In the genomic region with DNA sequence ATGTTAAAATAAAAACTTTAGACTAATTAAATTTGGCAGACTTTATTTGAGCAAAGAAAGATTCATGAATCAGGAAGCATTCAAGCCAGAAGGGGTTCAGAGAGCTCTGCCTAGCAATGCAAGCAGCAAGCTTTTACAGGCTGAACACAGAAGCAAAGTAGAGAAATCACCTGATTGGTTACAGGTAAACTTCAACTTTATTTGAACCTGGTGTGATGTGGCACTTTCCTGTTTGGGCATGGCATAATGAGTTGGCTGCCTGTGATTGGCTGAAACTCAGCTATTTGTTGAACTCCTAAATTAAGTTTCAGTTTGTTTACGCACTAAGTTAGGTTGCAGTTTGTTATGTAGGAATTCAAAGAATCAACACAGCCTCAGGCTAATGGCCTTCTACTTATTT, we compare ENCODE assay signal across 8 cellular contexts.
DNase-seq lines count a peak whose midpoint lies in the region; ATAC-seq, FAIRE-seq and TF ChIP-seq lines count a peak whose summit lies in the region.

No MANE protein-coding gene starts in this region.

- H4K20me1 ChIP-seq in astrocyte (ENCODE audit: insufficient read depth, low read length): no peaks in the 10 kb centered on the region

- no peak for TF ChIP-seq CTCF in astrocyte (IDR thresholded peaks at IDR 0.05; ENCODE audit: insufficient read depth, low read depth, low read length)
- no peak for TF ChIP-seq CTCF in gastroesophageal sphincter (IDR thresholded peaks at IDR 0.05)

- FAIRE-seq in astrocyte (lab: Jason Lieb, UNC) (no peak), small intestine (lab: Jason Lieb, UNC) (no peak)

- H3K9me3 Mint-ChIP-seq in astrocyte (ENCODE audit: unreplicated experiment): peaks cover 10% of the 10 kb centered on the region

- TF ChIP-seq EP300 in gastroesophageal sphincter (IDR thresholded peaks at IDR 0.05): no peak

- no peak overlapping the region for H3K4me3 Mint-ChIP-seq in astrocyte (ENCODE audit: unreplicated experiment)

- ATAC-seq in gastroesophageal sphincter: no peak

- no peaks in the 10 kb centered on the region for H3K9me3 ChIP-seq in astrocyte (ENCODE audit: insufficient read depth, low read depth, low read length)
- no peaks in the 10 kb centered on the region for H3K9me3 ChIP-seq in small intestine (ENCODE audit: control insufficient read depth, low read depth)
- H3K9me3 ChIP-seq in gastroesophageal sphincter: no peaks in the 10 kb centered on the region

- H3K27me3 Mint-ChIP-seq in astrocyte (ENCODE audit: low read depth, unreplicated experiment): no peaks in the 10 kb centered on the region

- peaks cover 6% of the 10 kb centered on the region for H3K36me3 Mint-ChIP-seq in astrocyte (ENCODE audit: low read depth, unreplicated experiment)

- no peak for TF ChIP-seq POLR2A in gastroesophageal sphincter (IDR thresholded peaks at IDR 0.05)

- H2AFZ ChIP-seq in astrocyte (ENCODE audit: low read depth, low read length): no peak overlapping the region

- H3K4me2 ChIP-seq in astrocyte (ENCODE audit: low read length): no peak overlapping the region

- 96 to 98% (median 97%) methylated on average over 1 of the region's 1 CpG for WGBS in small intestine, 3 donors
- 94 to 100% methylated on average over 1 of the region's 1 CpG for WGBS in gastroesophageal sphincter (ENCODE audit: low coverage in 1 of 2), 2 donors

- DNase-seq in SIG-M5 treated with dmso at 0.1 percent for 504 hours (lab: John Stamatoyannopoulos, UW; ENCODE audit: unreplicated experiment): peak; percentile 53
- no peak for DNase-seq in SIG-M5 (lab: John Stamatoyannopoulos, UW)
- peak; percentile 48 for DNase-seq in LoVo (ENCODE audit: low spot score)
- DNase-seq in astrocyte (ENCODE audit: low read depth): no peak
- peak; percentile 37 for DNase-seq in small intestine
- no peak for DNase-seq in DMS 273 (lab: John Stamatoyannopoulos, UW; ENCODE audit: unreplicated experiment)
- DNase-seq in HK-2 (ENCODE audit: unreplicated experiment): no peak

- H3K27me3 ChIP-seq in astrocyte (ENCODE audit: insufficient read depth, low read length) (no peaks in the 10 kb centered on the region), small intestine (ENCODE audit: control insufficient read depth in 2 of 2, insufficient read depth in 2 of 2, low read length in 2 of 2) (no peaks in the 10 kb centered on the region), gastroesophageal sphincter (no peaks in the 10 kb centered on the region)

- H3K27ac Mint-ChIP-seq in astrocyte (ENCODE audit: unreplicated experiment): peak overlapping the region; percentile 16

- H3K36me3 ChIP-seq in astrocyte (ENCODE audit: insufficient read depth, low read length) (no peaks in the 10 kb centered on the region), small intestine (ENCODE audit: control insufficient read depth in 2 of 2, insufficient read depth in 2 of 2, low read length in 2 of 2) (no peaks in the 10 kb centered on the region), gastroesophageal sphincter (no peaks in the 10 kb centered on the region)

- H3K4me1 Mint-ChIP-seq in astrocyte (ENCODE audit: low read depth, unreplicated experiment): peaks cover 35% of the 10 kb centered on the region

- peaks cover 10% of the 10 kb centered on the region for H3K4me1 ChIP-seq in astrocyte (ENCODE audit: insufficient read depth, low read length)
- no peaks in the 10 kb centered on the region for H3K4me1 ChIP-seq in small intestine (ENCODE audit: control insufficient read depth in 2 of 2, insufficient read depth in 1 of 2, low read depth in 1 of 2, low read length in 1 of 2)
- H3K4me1 ChIP-seq in gastroesophageal sphincter: peaks cover 0 to 15% (median 0%) of the 10 kb centered on the region in 3 donors

- no peaks in the 10 kb centered on the region for H3K79me2 ChIP-seq in astrocyte (ENCODE audit: insufficient read depth, low read length)

- H3K4me3 ChIP-seq in astrocyte (ENCODE audit: insufficient read depth, low read depth, low read length) (no peak overlapping the region), small intestine (ENCODE audit: low read depth in 1 of 2, low read length in 2 of 2) (no peak overlapping the region), gastroesophageal sphincter (no peak overlapping the region)

- H3K27ac ChIP-seq in astrocyte (ENCODE audit: low read depth, low read length): no peak overlapping the region
- no peak overlapping the region for H3K27ac ChIP-seq in small intestine (ENCODE audit: low read depth in 1 of 2, low read length in 1 of 2)
- H3K27ac ChIP-seq in gastroesophageal sphincter: no peak overlapping the region

- H3K9ac ChIP-seq in astrocyte (ENCODE audit: low read length): no peak overlapping the region

Comparison
In these comparisons a context has a peak if more than half of its experiments do, and no peak if none do; other contexts are left out.
1. DNase-seq: peak in SIG-M5 treated with dmso at 0.1 percent for 504 hours (single experiment), LoVo (single experiment) and small intestine (single experiment); none in SIG-M5 (single experiment), astrocyte (single experiment), DMS 273 (single experiment) and HK-2 (single experiment).